Comparison of ENCODE assay signal across 1 cellular context in the genomic region with DNA sequence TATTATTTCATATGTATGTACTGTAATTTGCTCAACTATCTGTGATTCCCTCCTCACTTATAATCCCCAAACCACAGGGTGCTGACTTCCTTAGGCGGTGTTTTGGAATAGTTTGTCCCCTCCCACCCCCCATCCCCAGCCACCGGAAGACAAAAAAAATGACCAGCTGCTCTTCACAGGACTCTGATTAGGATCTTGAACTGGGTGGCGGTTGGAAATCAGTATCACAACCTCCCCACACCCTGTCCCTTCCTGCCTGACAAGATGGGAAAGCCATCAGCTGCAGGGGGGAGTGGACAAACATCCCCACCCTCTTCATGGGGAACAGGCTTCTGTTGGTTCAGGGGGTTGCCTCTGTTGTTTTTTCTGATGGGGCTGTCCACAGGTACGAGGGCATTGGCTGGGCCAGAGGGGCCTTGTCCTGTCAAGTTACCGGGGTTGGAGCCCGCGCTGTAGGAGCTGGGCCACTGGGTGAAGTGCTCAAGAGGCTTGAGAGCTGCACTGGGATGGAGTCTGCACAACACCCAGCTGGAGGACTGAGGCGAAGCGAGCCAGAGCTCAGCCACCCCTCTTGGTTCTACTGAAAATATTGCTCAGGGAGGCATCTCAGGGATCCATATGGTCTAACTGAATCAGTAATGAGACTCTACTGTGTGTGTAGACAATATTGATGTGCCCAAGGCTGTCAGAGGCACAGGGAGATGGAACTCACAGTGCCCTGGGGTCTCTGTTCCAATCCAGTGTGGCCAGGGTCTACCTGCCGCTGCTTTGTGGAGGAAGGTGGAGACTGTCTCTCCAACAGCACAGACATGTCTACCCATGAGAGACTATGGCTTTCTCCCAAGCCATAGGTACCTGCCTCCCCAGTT.
TF ChIP-seq lines count a peak whose summit lies in the region.

No MANE protein-coding gene starts in this region.

TF ChIP-seq in K562, 482 proteins besides CTCF, POLR2A, EP300 and RAD21 (continued from another document and continues in another):
- TF ChIP-seq, protein P1, sequence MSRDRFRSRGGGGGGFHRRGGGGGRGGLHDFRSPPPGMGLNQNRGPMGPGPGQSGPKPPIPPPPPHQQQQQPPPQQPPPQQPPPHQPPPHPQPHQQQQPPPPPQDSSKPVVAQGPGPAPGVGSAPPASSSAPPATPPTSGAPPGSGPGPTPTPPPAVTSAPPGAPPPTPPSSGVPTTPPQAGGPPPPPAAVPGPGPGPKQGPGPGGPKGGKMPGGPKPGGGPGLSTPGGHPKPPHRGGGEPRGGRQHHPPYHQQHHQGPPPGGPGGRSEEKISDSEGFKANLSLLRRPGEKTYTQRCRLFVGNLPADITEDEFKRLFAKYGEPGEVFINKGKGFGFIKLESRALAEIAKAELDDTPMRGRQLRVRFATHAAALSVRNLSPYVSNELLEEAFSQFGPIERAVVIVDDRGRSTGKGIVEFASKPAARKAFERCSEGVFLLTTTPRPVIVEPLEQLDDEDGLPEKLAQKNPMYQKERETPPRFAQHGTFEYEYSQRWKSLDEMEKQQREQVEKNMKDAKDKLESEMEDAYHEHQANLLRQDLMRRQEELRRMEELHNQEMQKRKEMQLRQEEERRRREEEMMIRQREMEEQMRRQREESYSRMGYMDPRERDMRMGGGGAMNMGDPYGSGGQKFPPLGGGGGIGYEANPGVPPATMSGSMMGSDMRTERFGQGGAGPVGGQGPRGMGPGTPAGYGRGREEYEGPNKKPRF (IDR thresholded peaks at IDR 0.05; ENCODE audit: low read depth, low read length) = no peak
- TF ChIP-seq ZNF280A (IDR thresholded peaks at IDR 0.05; ENCODE audit: low read depth, partially characterized antibody) (no peak), ZNF764 (CRISPR knock-in tag; IDR thresholded peaks at IDR 0.05; ENCODE audit: low read depth) (no peak), KLF6 (CRISPR knock-in tag; IDR thresholded peaks at IDR 0.05; ENCODE audit: borderline replicate concordance) (peak; percentile 70), SMARCE1 (IDR thresholded peaks at IDR 0.05) (peak; percentile 89), NCOA6 (IDR thresholded peaks at IDR 0.05) (no peak), GATAD2A (IDR thresholded peaks at IDR 0.05) (peak; percentile 94), TAL1 (IDR thresholded peaks at IDR 0.05) (peak; percentile 81), ZNF41 (CRISPR knock-in tag; conservative IDR thresholded peaks at IDR 0.05) (peak; percentile 73; the same call in 1 of the 2 replicates), BHLHE40 (IDR thresholded peaks at IDR 0.05; ENCODE audit: low read length) (peak; percentile 57; the same call in 1 of the 2 replicates), KLF13 (tag; IDR thresholded peaks at IDR 0.05; ENCODE audit: borderline replicate concordance, low read depth) (peak; percentile 54; the same call in 1 of the 2 replicates), SMAD3 (CRISPR knock-in tag; conservative IDR thresholded peaks at IDR 0.05) (peak; percentile 82; the same call in 1 of the 2 replicates), ESRRA (IDR thresholded peaks at IDR 0.05; ENCODE audit: borderline replicate concordance, low read depth) (peak; percentile 41; the same call in 1 of the 2 replicates), TCF3 (CRISPR knock-in tag; IDR thresholded peaks at IDR 0.05) (peak; percentile 87), ZNF395 (CRISPR knock-in tag; IDR thresholded peaks at IDR 0.05) (peak; percentile 80; the same call in 1 of the 2 replicates), PTRF (tag; IDR thresholded peaks at IDR 0.05) (no peak), SMAD1 (IDR thresholded peaks at IDR 0.05; ENCODE audit: low read depth, low read length, partially characterized antibody) (peak; percentile 74), TAF1 (IDR thresholded peaks at IDR 0.05; ENCODE audit: control insufficient read depth, extremely low read depth, insufficient read depth, low read length, severe bottlenecking) (no peak), ZNF12 (CRISPR knock-in tag; IDR thresholded peaks at IDR 0.05) (0 out of 2 replicates have a peak, but pooled peaks have one; percentile 57), HSF4 (CRISPR knock-in tag; IDR thresholded peaks at IDR 0.05; ENCODE audit: borderline replicate concordance) (peak; percentile 35; the same call in 1 of the 2 replicates), C11orf30 (IDR thresholded peaks at IDR 0.05; ENCODE audit: low read depth) (no peak), MYNN (IDR thresholded peaks at IDR 0.05) (peak; percentile 82; the same call in 1 of the 2 replicates), MYNN (CRISPR knock-in tag; IDR thresholded peaks at IDR 0.05) (no peak), CHD1 (IDR thresholded peaks at IDR 0.05; ENCODE audit: low read length) (no peak), ETV6 (IDR thresholded peaks at IDR 0.05; ENCODE audit: borderline replicate concordance in 1 of 2, low read depth in 2 of 2, low read length in 1 of 2) (peak in 1 of 2 experiments; percentile 76; a peak in 1 of 4 replicates), ETV6 (CRISPR knock-in tag; IDR thresholded peaks at IDR 0.05; ENCODE audit: borderline replicate concordance) (no peak), POLR2H (tag; IDR thresholded peaks at IDR 0.05; ENCODE audit: low read depth) (peak; percentile 78), ESRRB (CRISPR knock-in tag; IDR thresholded peaks at IDR 0.05; ENCODE audit: borderline replicate concordance) (peak; percentile 38; the same call in 1 of the 2 replicates), MBD2 (IDR thresholded peaks at IDR 0.05; ENCODE audit: borderline replicate concordance, low read depth) (peak; percentile 81; the same call in 1 of the 2 replicates), POLR3G (IDR thresholded peaks at IDR 0.05; ENCODE audit: extremely low read depth, insufficient read length, insufficient replicate concordance) (no peak)
- TF ChIP-seq, protein P2, sequence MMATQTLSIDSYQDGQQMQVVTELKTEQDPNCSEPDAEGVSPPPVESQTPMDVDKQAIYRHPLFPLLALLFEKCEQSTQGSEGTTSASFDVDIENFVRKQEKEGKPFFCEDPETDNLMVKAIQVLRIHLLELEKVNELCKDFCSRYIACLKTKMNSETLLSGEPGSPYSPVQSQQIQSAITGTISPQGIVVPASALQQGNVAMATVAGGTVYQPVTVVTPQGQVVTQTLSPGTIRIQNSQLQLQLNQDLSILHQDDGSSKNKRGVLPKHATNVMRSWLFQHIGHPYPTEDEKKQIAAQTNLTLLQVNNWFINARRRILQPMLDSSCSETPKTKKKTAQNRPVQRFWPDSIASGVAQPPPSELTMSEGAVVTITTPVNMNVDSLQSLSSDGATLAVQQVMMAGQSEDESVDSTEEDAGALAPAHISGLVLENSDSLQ (IDR thresholded peaks at IDR 0.05) = peak; percentile 70
- TF ChIP-seq, protein P3, sequence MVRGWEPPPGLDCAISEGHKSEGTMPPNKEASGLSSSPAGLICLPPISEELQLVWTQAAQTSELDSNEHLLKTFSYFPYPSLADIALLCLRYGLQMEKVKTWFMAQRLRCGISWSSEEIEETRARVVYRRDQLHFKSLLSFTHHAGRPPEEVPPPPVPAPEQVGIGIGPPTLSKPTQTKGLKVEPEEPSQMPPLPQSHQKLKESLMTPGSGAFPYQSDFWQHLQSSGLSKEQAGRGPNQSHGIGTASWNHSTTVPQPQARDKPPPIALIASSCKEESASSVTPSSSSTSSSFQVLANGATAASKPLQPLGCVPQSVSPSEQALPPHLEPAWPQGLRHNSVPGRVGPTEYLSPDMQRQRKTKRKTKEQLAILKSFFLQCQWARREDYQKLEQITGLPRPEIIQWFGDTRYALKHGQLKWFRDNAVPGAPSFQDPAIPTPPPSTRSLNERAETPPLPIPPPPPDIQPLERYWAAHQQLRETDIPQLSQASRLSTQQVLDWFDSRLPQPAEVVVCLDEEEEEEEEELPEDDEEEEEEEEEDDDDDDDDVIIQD (CRISPR knock-in tag; IDR thresholded peaks at IDR 0.05) = peak; percentile 14; the same call in 1 of the 2 replicates
- TF ChIP-seq, protein P4, sequence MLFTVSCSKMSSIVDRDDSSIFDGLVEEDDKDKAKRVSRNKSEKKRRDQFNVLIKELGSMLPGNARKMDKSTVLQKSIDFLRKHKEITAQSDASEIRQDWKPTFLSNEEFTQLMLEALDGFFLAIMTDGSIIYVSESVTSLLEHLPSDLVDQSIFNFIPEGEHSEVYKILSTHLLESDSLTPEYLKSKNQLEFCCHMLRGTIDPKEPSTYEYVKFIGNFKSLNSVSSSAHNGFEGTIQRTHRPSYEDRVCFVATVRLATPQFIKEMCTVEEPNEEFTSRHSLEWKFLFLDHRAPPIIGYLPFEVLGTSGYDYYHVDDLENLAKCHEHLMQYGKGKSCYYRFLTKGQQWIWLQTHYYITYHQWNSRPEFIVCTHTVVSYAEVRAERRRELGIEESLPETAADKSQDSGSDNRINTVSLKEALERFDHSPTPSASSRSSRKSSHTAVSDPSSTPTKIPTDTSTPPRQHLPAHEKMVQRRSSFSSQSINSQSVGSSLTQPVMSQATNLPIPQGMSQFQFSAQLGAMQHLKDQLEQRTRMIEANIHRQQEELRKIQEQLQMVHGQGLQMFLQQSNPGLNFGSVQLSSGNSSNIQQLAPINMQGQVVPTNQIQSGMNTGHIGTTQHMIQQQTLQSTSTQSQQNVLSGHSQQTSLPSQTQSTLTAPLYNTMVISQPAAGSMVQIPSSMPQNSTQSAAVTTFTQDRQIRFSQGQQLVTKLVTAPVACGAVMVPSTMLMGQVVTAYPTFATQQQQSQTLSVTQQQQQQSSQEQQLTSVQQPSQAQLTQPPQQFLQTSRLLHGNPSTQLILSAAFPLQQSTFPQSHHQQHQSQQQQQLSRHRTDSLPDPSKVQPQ (CRISPR knock-in tag; IDR thresholded peaks at IDR 0.05; ENCODE audit: borderline replicate concordance) = 0 out of 2 replicates have a peak, but pooled peaks have one; percentile 29
- TF ChIP-seq, protein P5, sequence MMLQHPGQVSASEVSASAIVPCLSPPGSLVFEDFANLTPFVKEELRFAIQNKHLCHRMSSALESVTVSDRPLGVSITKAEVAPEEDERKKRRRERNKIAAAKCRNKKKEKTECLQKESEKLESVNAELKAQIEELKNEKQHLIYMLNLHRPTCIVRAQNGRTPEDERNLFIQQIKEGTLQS (IDR thresholded peaks at IDR 0.05) = no peak
- TF ChIP-seq, protein P5 (CRISPR knock-in tag; conservative IDR thresholded peaks at IDR 0.05) = no peak
- TF ChIP-seq, protein P6, sequence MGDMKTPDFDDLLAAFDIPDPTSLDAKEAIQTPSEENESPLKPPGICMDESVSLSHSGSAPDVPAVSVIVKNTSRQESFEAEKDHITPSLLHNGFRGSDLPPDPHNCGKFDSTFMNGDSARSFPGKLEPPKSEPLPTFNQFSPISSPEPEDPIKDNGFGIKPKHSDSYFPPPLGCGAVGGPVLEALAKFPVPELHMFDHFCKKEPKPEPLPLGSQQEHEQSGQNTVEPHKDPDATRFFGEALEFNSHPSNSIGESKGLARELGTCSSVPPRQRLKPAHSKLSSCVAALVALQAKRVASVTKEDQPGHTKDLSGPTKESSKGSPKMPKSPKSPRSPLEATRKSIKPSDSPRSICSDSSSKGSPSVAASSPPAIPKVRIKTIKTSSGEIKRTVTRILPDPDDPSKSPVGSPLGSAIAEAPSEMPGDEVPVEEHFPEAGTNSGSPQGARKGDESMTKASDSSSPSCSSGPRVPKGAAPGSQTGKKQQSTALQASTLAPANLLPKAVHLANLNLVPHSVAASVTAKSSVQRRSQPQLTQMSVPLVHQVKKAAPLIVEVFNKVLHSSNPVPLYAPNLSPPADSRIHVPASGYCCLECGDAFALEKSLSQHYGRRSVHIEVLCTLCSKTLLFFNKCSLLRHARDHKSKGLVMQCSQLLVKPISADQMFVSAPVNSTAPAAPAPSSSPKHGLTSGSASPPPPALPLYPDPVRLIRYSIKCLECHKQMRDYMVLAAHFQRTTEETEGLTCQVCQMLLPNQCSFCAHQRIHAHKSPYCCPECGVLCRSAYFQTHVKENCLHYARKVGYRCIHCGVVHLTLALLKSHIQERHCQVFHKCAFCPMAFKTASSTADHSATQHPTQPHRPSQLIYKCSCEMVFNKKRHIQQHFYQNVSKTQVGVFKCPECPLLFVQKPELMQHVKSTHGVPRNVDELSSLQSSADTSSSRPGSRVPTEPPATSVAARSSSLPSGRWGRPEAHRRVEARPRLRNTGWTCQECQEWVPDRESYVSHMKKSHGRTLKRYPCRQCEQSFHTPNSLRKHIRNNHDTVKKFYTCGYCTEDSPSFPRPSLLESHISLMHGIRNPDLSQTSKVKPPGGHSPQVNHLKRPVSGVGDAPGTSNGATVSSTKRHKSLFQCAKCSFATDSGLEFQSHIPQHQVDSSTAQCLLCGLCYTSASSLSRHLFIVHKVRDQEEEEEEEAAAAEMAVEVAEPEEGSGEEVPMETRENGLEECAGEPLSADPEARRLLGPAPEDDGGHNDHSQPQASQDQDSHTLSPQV (IDR thresholded peaks at IDR 0.05) = peak; percentile 98
- TF ChIP-seq, protein P7, sequence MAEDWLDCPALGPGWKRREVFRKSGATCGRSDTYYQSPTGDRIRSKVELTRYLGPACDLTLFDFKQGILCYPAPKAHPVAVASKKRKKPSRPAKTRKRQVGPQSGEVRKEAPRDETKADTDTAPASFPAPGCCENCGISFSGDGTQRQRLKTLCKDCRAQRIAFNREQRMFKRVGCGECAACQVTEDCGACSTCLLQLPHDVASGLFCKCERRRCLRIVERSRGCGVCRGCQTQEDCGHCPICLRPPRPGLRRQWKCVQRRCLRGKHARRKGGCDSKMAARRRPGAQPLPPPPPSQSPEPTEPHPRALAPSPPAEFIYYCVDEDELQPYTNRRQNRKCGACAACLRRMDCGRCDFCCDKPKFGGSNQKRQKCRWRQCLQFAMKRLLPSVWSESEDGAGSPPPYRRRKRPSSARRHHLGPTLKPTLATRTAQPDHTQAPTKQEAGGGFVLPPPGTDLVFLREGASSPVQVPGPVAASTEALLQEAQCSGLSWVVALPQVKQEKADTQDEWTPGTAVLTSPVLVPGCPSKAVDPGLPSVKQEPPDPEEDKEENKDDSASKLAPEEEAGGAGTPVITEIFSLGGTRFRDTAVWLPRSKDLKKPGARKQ (CRISPR knock-in tag; IDR thresholded peaks at IDR 0.05) = no peak
